In the genomic region with DNA sequence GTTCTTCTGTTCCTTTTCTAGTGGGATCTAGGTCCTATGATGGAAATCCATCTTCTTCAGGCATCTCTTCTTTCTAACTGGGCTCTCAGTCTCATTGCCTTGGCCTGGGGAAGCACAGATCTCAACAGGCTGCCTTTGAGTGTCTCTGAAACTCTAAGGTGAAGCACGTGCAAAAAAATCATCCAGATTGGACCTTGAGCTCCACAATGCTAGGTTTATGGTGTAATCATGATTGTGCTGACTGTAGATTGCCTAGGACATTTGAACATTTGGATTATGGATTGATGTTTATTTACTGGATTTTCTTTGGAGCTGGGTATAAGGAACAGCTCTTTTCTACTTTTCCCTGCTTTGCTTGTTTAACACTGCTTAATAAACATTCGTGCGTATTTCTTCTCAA, we compare ENCODE assay signal across 20 cellular contexts.
"Had no signal": no experiment of that assay in that cellular context is flagged by ENCODE, and none has a peak within 500 bp of the region (broad histone marks: within the 10 kb centered on the region; RNA-seq: fewer than 3 reads in every experiment).

No MANE protein-coding gene starts in this region.

- DNase-seq: heart right ventricle; hippocampal formation; left cardiac atrium; left ventricle myocardium inferior; mesendoderm; naive thymus-derived CD4-positive, alpha-beta T cell; ovary; right lobe of liver; stimulated activated CD4-positive, alpha-beta T cell treated with anti-CD3 and anti-CD28 coated beads, Interleukin-12 subunit alpha, Interleukin-12 subunit beta, amount 100 ng/mL, for 4 hours; stimulated activated CD4-positive, alpha-beta T cell treated with anti-CD3 and anti-CD28 coated beads, Interleukin-15, amount 100 ng/mL, for 24 hours; stimulated activated CD4-positive, alpha-beta T cell treated with anti-CD3 and anti-CD28 coated beads, Interleukin-2, amount 100 ng/mL, for 24 hours; stimulated activated CD4-positive, alpha-beta T cell treated with anti-CD3 and anti-CD28 coated beads, Interleukin-4, amount 100 ng/mL, for 1 hour; stimulated activated naive B cell treated with anti-CD40 and anti-IgM and Interleukin-4, amounts not matched to agents 10 μg/mL and 1 μg/mL and 100 μg/mL, for 72 hours; tibial artery; uterus had no signal

- H3K4me3 ChIP-seq: heart right ventricle, left ventricle myocardium inferior, lung, ovary, right atrium auricular region, right lobe of liver, suprapubic skin, thoracic aorta, tibial artery, uterus had no signal

- H3K27me3 ChIP-seq: heart right ventricle, ovary, right atrium auricular region, right lobe of liver, suprapubic skin, tibial artery, uterus had no signal

- H3K36me3 ChIP-seq: heart right ventricle, left ventricle myocardium inferior, ovary, right atrium auricular region, right lobe of liver, suprapubic skin, thoracic aorta, tibial artery, uterus had no signal

- ATAC-seq: heart right ventricle; left cardiac atrium; naive thymus-derived CD4-positive, alpha-beta T cell; natural killer cell treated with Interleukin-12 subunit alpha and Interleukin-12 subunit beta and Interleukin-15 and Interleukin-18, amount 100 ng/mL, for 72 hours; stimulated activated naive B cell treated with anti-CD40 and anti-IgM and Interleukin-4, amounts not matched to agents 10 μg/mL and 1 μg/mL and 100 μg/mL, for 72 hours had no signal

- H3K27ac ChIP-seq: heart right ventricle, left ventricle myocardium inferior, ovary, right atrium auricular region, right lobe of liver, suprapubic skin, thoracic aorta, tibial artery, uterus had no signal

- H3K4me1 ChIP-seq: heart right ventricle, left ventricle myocardium inferior, right atrium auricular region, right lobe of liver, suprapubic skin, tibial artery, uterus had no signal

- H3K9me3 ChIP-seq: right lobe of liver, tibial artery, uterus had no signal
